30 cellular contexts compared by ENCODE assay signal in genomic region chr11:76558891-76559290, GRCh38.
"Had no signal": no experiment of that assay in that cellular context is flagged by ENCODE, and none has a peak within 500 bp of the region (broad histone marks: within the 10 kb centered on the region; RNA-seq: fewer than 3 reads in every experiment).

No MANE protein-coding gene starts in this region.

- H3K27me3 Mint-ChIP-seq: brain had no signal

- DNase-seq: activated B cell treated with CpG ODN at 0.5 μM for 24 hours; activated CD4-positive, alpha-beta T cell treated with anti-CD3 and anti-CD28 coated beads for 4 hours; activated CD4-positive, alpha-beta T cell treated with anti-CD3 and anti-CD28 coated beads, Interleukin-2, amount 50 U/mL, for 1 hour; activated CD4-positive, CD25-positive, alpha-beta regulatory T cell treated with anti-CD3 and anti-CD28 coated beads, Interleukin-2, amount 50 U/mL, for 72 hours; activated CD8-positive, alpha-beta memory T cell treated with anti-CD3 and anti-CD28 coated beads, Interleukin-2, amount 50 U/mL, for 4 hours; activated CD8-positive, alpha-beta T cell treated with anti-CD3 and anti-CD28 coated beads for 36 hours; activated effector memory CD4-positive, alpha-beta T cell treated with anti-CD3 and anti-CD28 coated beads, Interleukin-2, amount 50 U/mL, for 16 hours; activated naive CD4-positive, alpha-beta T cell treated with Interleukin-2 at 50 U/mL for 16 hours; activated T-cell treated with anti-CD3 and anti-CD28 coated beads for 4 hours; activated T-cell treated with anti-CD3 and anti-CD28 coated beads, Interleukin-2, amount 50 U/mL, for 48 hours; adrenal gland; caudate nucleus; cerebellar nuclear complex; NCI-H1092 treated with DMSO at 0.1 percent for 48 hours; NCI-H1417; NCI-H146; NCI-H187; NCI-H2081 treated with DMSO at 0.1 percent for 48 hours; NCI-H345; NCI-H524 treated with DMSO at 0.1 percent for 48 hours; RPMI8226; SHP77 treated with DMSO at 0.1 percent for 48 hours; SK-N-SH had no signal

- H3K36me3 Mint-ChIP-seq: activated naive CD4-positive, alpha-beta T cell treated with anti-CD3 and anti-CD28 coated beads, Interleukin-2, amount 50 U/mL, for 24 hours; brain had no signal

- H3K9ac ChIP-seq: SK-N-SH had no signal

- H3K9me3 ChIP-seq: adrenal gland, SJSA1, SK-N-SH had no signal

- H3K4me3 ChIP-seq: adrenal gland, K562, SJSA1 had no signal

- H3K27ac Mint-ChIP-seq: activated B cell treated with CpG ODN at 0.5 μM for 24 hours; activated CD8-positive, alpha-beta T cell treated with anti-CD3 and anti-CD28 coated beads for 36 hours; activated naive CD4-positive, alpha-beta T cell treated with anti-CD3 and anti-CD28 coated beads, Interleukin-2, amount 50 U/mL, for 24 hours; brain; T-helper 1 cell treated with Interleukin-12 subunit alpha and Interleukin-12 subunit beta and Interleukin-4 antibody, amounts not matched to agents 30 μg/mL and 1 μg/mL, for 36 hours had no signal

- H3K4me3 Mint-ChIP-seq: activated B cell treated with CpG ODN at 0.5 μM for 24 hours; activated CD8-positive, alpha-beta T cell treated with anti-CD3 and anti-CD28 coated beads for 36 hours; activated naive CD4-positive, alpha-beta T cell treated with anti-CD3 and anti-CD28 coated beads, Interleukin-2, amount 50 U/mL, for 24 hours; brain; T-helper 1 cell treated with Interleukin-12 subunit alpha and Interleukin-12 subunit beta and Interleukin-4 antibody, amounts not matched to agents 30 μg/mL and 1 μg/mL, for 36 hours had no signal

- H3K4me1 Mint-ChIP-seq: activated B cell treated with CpG ODN at 0.5 μM for 24 hours; activated naive CD4-positive, alpha-beta T cell treated with anti-CD3 and anti-CD28 coated beads, Interleukin-2, amount 50 U/mL, for 24 hours; brain had no signal

- H3K36me3 ChIP-seq: adrenal gland, SJSA1 had no signal

- H3K9me3 Mint-ChIP-seq: activated B cell treated with CpG ODN at 0.5 μM for 24 hours; activated CD8-positive, alpha-beta T cell treated with anti-CD3 and anti-CD28 coated beads for 36 hours; activated naive CD4-positive, alpha-beta T cell treated with anti-CD3 and anti-CD28 coated beads, Interleukin-2, amount 50 U/mL, for 24 hours; T-helper 1 cell treated with Interleukin-12 subunit alpha and Interleukin-12 subunit beta and Interleukin-4 antibody, amounts not matched to agents 30 μg/mL and 1 μg/mL, for 36 hours had no signal

- ATAC-seq: activated CD8-positive, alpha-beta T cell treated with anti-CD3 and anti-CD28 coated beads for 36 hours; K562; Panc1 had no signal

- H3K4me2 ChIP-seq: SK-N-SH had no signal

- H3K27me3 ChIP-seq: adrenal gland, SJSA1 had no signal

- H3K27ac ChIP-seq: adrenal gland, SJSA1, VCaP had no signal
